ENCODE assay signal across 30 cellular contexts in the genomic region with DNA sequence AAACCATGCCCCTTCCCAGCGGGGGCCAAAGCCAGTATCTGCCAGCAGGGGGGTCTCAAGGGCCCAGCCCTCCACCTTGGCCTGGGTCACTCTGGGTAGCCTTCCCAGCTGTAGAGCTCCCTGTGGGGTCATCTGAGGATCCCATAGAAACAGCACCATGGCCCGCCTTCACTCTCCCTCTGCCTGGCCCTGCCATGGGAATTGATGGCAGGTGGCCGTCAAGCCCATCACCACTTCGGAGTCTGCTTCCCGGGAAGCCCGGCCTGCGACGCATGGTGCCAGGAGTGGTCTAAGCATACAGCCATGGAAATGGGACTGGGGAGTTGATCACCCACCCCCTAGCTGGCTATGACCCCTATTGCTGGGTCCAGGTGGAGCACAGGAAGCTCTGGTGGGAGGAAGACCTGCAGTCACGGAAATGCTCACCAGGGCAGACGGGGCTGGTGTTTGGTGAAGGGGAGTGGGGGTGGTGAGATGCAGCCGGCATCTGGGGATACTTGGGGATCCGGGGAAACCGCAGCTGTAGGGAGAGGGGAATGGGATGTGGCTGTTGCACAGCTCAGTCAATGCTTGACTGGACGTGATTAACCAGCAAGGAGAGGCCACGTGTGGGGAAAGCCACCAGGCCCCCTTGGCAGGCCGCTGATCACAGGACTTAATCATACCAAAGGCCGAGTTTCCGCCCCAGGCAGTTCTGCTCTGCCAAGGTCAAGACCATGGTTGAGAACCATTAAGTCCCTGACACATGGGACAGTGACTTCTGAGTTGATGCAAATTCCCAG. TPM values are rescaled to one million over a fixed set of nuclear protein-coding genes. Genes with fewer than 3 reads are reported as not detected.
DNase-seq lines count a peak whose midpoint lies in the region; ATAC-seq, FAIRE-seq and TF ChIP-seq lines count a peak whose summit lies in the region.
"Had no signal": no experiment of that assay in that cellular context is flagged by ENCODE, and none has a peak within 500 bp of the region (broad histone marks: within the 10 kb centered on the region; RNA-seq: fewer than 3 reads in every experiment).

No MANE protein-coding gene starts in this region.

- H3K9ac ChIP-seq in kidney (ENCODE audit: low read length in 2 of 2) = no peak overlapping the region

- H3K27ac ChIP-seq in OCI-LY7 (ENCODE audit: low read depth, low read length, poor library complexity, severe bottlenecking) (no peak overlapping the region), kidney (ENCODE audit: low read depth in 2 of 2, low read length in 2 of 2) (no peak overlapping the region)
- H3K27ac ChIP-seq: epithelial cell of prostate, SK-N-MC had no signal

- FAIRE-seq in kidney (lab: Jason Lieb, UNC) = no peak
- FAIRE-seq: A204.1, GM19239, H1 had no signal

- TF ChIP-seq CTCF in OCI-LY7 (conservative IDR thresholded peaks at IDR 0.05; ENCODE audit: low read length) (peak; percentile 28; the same call in 1 of the 2 replicates), kidney (IDR thresholded peaks at IDR 0.05; ENCODE audit: borderline replicate concordance, extremely low read depth, insufficient read depth) (no peak)

- no peaks in the 10 kb centered on the region for H4K20me1 ChIP-seq in OCI-LY7 (ENCODE audit: insufficient read depth, low read length)

- H2AFZ ChIP-seq in OCI-LY7 (ENCODE audit: low read length) = no peak overlapping the region

- no TSS peak for BruUV-seq in OCI-LY7 (replicated peaks; lab: Mats Ljungman, UMichigan)

- no peaks in the 10 kb centered on the region for H3K79me2 ChIP-seq in OCI-LY7 (ENCODE audit: insufficient read depth, low read depth, low read length)

- H3K4me1 ChIP-seq in OCI-LY7 (ENCODE audit: insufficient read depth, low read length, poor library complexity, severe bottlenecking) (no peaks in the 10 kb centered on the region), kidney (ENCODE audit: control insufficient read depth in 1 of 2, insufficient read depth in 1 of 2, low read depth in 1 of 2, low read length in 2 of 2) (no peaks in the 10 kb centered on the region)

- intact Hi-C loops in OCI-LY7 (cut with micrococcal nuclease; ENCODE audit: unreplicated experiment) (no loop called here), kidney (cut with DNase I) (no loop called here), posterior vena cava (cut with DNase I) (no loop called here)

- H3K36me3 ChIP-seq in OCI-LY7 (ENCODE audit: insufficient read depth, low read length) (no peaks in the 10 kb centered on the region), kidney (ENCODE audit: control insufficient read depth in 1 of 2, insufficient read depth in 2 of 2, low read length in 2 of 2) (no peaks in the 10 kb centered on the region)

- POLR2A ChIA-PET in OCI-LY7 (lab: Charles Lee) = interaction anchor here (0.6 kb wide), 1 partner anchor 577 kb away, joined by 4 read pairs; no protein-coding TSS in a partner anchor

- peak; percentile 5 for DNase-seq in activated naive CD4-positive, alpha-beta T cell treated with anti-CD3 and anti-CD28 coated beads, Interleukin-2, amount 50 U/mL, for 16 hours
- DNase-seq in activated naive CD4-positive, alpha-beta T cell (lab: John Stamatoyannopoulos, UW) = no peak
- DNase-seq in OCI-LY7 (ENCODE audit: low spot score) (no peak), kidney (peak; percentile 53), posterior vena cava (ENCODE audit: low spot score) (peak; percentile 62), EL (no peak), DMS153 (lab: John Stamatoyannopoulos, UW) (no peak)
- DNase-seq: activated CD4-positive, alpha-beta T cell treated with anti-CD3 and anti-CD28 coated beads, Interleukin-2, amount 50 U/mL, for 48 hours; activated T-cell treated with anti-CD3 and anti-CD28 coated beads, Interleukin-2, amount 50 U/mL, for 48 hours; AML-193; amniotic stem cell; CD8-positive, alpha-beta T cell; effector CD4-positive, alpha-beta T cell; immature natural killer cell; KG1; MM.1S; NCI-H1930; NCI-H2171 treated with DMSO at 0.1 percent for 48 hours; NCI-H510A; retina; RPMI8226; stimulated activated naive CD8-positive, alpha-beta T cell treated with anti-CD3 and anti-CD28 coated beads, Interleukin-15, amount 100 ng/mL, for 72 hours had no signal

- H3K4me2 ChIP-seq in OCI-LY7 (ENCODE audit: low read length) = no peak overlapping the region

- CTCF ChIA-PET in OCI-LY7 (lab: Charles Lee; ENCODE audit: unreplicated experiment) = no interaction called here

- H3K4me3 ChIP-seq in OCI-LY7 (ENCODE audit: low read depth, low read length, poor library complexity, severe bottlenecking) = no peak overlapping the region
- no peak overlapping the region for H3K4me3 ChIP-seq in kidney (ENCODE audit: low read length in 2 of 2)
- H3K4me3 ChIP-seq: SK-N-MC had no signal

- H3K9me2 ChIP-seq in OCI-LY7 (ENCODE audit: insufficient read depth, low read length) = no peaks in the 10 kb centered on the region

- no peak for ATAC-seq in HG02852 (IDR thresholded peaks at IDR 0.05; ENCODE audit: unreplicated experiment)
- ATAC-seq: CD8-positive, alpha-beta T cell; stimulated activated naive CD8-positive, alpha-beta T cell treated with anti-CD3 and anti-CD28 coated beads, Interleukin-15, amount 100 ng/mL, for 72 hours had no signal

- no peaks in the 10 kb centered on the region for H3K9me3 ChIP-seq in OCI-LY7 (ENCODE audit: low read length)
- no peaks in the 10 kb centered on the region for H3K9me3 ChIP-seq in kidney (ENCODE audit: control insufficient read depth in 1 of 2, low read length in 2 of 2)

RNA-seq across cellular contexts. Expression of a gene that starts 52.2 kb away (rescaled TPM):
- 0.10 TPM in 1 of 2 replicates, not detected in the other for total RNA-seq in OCI-LY7 (2014; rRNA removed; shearing (Covaris generic))
- total RNA-seq in OCI-LY7 (2022) (not detected in 2 replicates), kidney (0.94 TPM), posterior vena cava (1 to 10 TPM; 6.1 to 6.2 TPM)
- 0.17 TPM for polyA plus RNA-seq in kidney (ENCODE audit: insufficient read depth, low read depth, low replicate concordance)
- total RNA-seq: CD8-positive, alpha-beta T cell; mononuclear cell; T-helper 1 cell treated with Interleukin-12 subunit alpha and Interleukin-12 subunit beta and Interleukin-4 antibody, amounts not matched to agents 30 ng/mL and 1 ng/mL, for 36 hours had no signal
- polyA plus RNA-seq: immature natural killer cell had no signal

Comparison
In these comparisons a context has a peak if more than half of its experiments do, and no peak if none do; other contexts are left out.
1. DNase-seq: peak in activated naive CD4-positive, alpha-beta T cell treated with anti-CD3 and anti-CD28 coated beads, Interleukin-2, amount 50 U/mL, for 16 hours (single experiment), kidney (single experiment) and posterior vena cava (single experiment); none in activated naive CD4-positive, alpha-beta T cell (0 of 4), OCI-LY7 (single experiment), EL (single experiment) and DMS153 (single experiment).